25 cellular contexts compared by ENCODE assay signal in genomic region chr21:8988696-8989095, GRCh38.
DNase-seq lines count a peak whose midpoint lies in the region; ATAC-seq, FAIRE-seq and TF ChIP-seq lines count a peak whose summit lies in the region.
"Had no signal": no experiment of that assay in that cellular context is flagged by ENCODE, and none has a peak within 500 bp of the region (broad histone marks: within the 10 kb centered on the region; RNA-seq: fewer than 3 reads in every experiment).

No MANE protein-coding gene starts in this region.

- no peak for TF ChIP-seq CTCF in A549 (IDR thresholded peaks at IDR 0.05)
- no peak for TF ChIP-seq CTCF in fibroblast of villous mesenchyme (IDR thresholded peaks at IDR 0.05; ENCODE audit: insufficient read depth, low read depth, low read length)
- TF ChIP-seq CTCF in upper lobe of left lung (IDR thresholded peaks at IDR 0.05): no peak

- no peak overlapping the region for H3K27ac ChIP-seq in A549
- no peak overlapping the region for H3K27ac ChIP-seq in Karpas-422 (ENCODE audit: low read length)
- no peak overlapping the region for H3K27ac ChIP-seq in upper lobe of left lung
- H3K27ac ChIP-seq: adrenal gland, brain microvascular endothelial cell, pancreas, RWPE1, skin epidermis had no signal

- DNase-seq in A549 (ENCODE audit: low read depth in 1 of 2, low spot score in 1 of 2) (peak in 1 of 2 experiments; percentile 92), Karpas-422 (peak; percentile 22), RPMI7951 (ENCODE audit: low read depth) (peak; percentile 79), fibroblast of villous mesenchyme (ENCODE audit: low read depth) (peak; percentile 83), upper lobe of left lung (no peak)
- DNase-seq: activated CD4-positive, alpha-beta memory T cell treated with anti-CD3 and anti-CD28 coated beads for 36 hours; activated CD8-positive, alpha-beta memory T cell treated with anti-CD3 and anti-CD28 coated beads, Interleukin-2, amount 50 U/mL, for 4 hours; activated naive CD4-positive, alpha-beta T cell treated with anti-CD3 and anti-CD28 coated beads, Interleukin-2, amount 10 ng/mL, durations not matched to agents 7 days and 5 days; adrenal gland; brain microvascular endothelial cell; CD4-positive, alpha-beta memory T cell; HFFc6; hypothalamus; KG1; NCI-H1417 treated with DMSO at 0.1 percent for 48 hours; NCI-H446 treated with DMSO at 0.1 percent for 48 hours; pancreas; stimulated activated naive B cell treated with anti-CD40 and anti-IgM and Interleukin-4, amounts not matched to agents 10 μg/mL and 1 μg/mL and 100 μg/mL, for 72 hours; T-helper 2 cell had no signal

- peak overlapping the region; percentile 35 for H3K4me3 ChIP-seq in A549
- no peak overlapping the region for H3K4me3 ChIP-seq in Karpas-422 (ENCODE audit: low read length)
- H3K4me3 ChIP-seq in fibroblast of villous mesenchyme (ENCODE audit: low read depth, low read length): no peak overlapping the region
- H3K4me3 ChIP-seq in upper lobe of left lung: no peak overlapping the region
- H3K4me3 ChIP-seq: adrenal gland, pancreas, skin epidermis had no signal

- no peak overlapping the region for H2AFZ ChIP-seq in Karpas-422 (ENCODE audit: low read length)

- TF ChIP-seq EP300 in A549 (IDR thresholded peaks at IDR 0.05) (no peak), upper lobe of left lung (IDR thresholded peaks at IDR 0.05) (no peak)

- no peak for TF ChIP-seq RAD21 in A549 (conservative IDR thresholded peaks at IDR 0.05 in 1 of 2, IDR thresholded peaks at IDR 0.05 in 1 of 2)

- H4K20me1 ChIP-seq in Karpas-422 (ENCODE audit: insufficient read depth, low read depth, low read length): no peaks in the 10 kb centered on the region

- H3K4me2 ChIP-seq in A549 (no peak overlapping the region), Karpas-422 (ENCODE audit: low read depth, low read length, poor library complexity, severe bottlenecking) (no peak overlapping the region)

- H3K9ac ChIP-seq in Karpas-422 (ENCODE audit: low read length): no peak overlapping the region

- CTCF ChIA-PET in A549 (lab: Yijun Ruan, JAX): interaction anchor here (1.1 kb wide), 1 partner anchor 10 kb away, joined by 3 read pairs; no protein-coding TSS in a partner anchor

- H3K27me3 ChIP-seq in Karpas-422 (ENCODE audit: low read length): no peaks in the 10 kb centered on the region
- H3K27me3 ChIP-seq in upper lobe of left lung: peaks cover 0 to 2% (median 0%) of the 10 kb centered on the region in 4 donors
- H3K27me3 ChIP-seq: brain microvascular endothelial cell had no signal

- WGBS in A549 (ENCODE audit: missing lambda C conversion rate): 3% methylated on average over 9 of the region's 9 CpGs
- WGBS in upper lobe of left lung, 2 donors: 66 to 73% methylated on average over 8 to 9 of the region's 9 CpGs

- H3K9me3 ChIP-seq in A549 (no peaks in the 10 kb centered on the region), Karpas-422 (ENCODE audit: low read length) (peaks cover 47% of the 10 kb centered on the region), upper lobe of left lung (peaks cover 0 to 6% (median 4%) of the 10 kb centered on the region in 4 donors)
- H3K9me3 ChIP-seq: adrenal gland, pancreas had no signal

- POLR2A ChIA-PET in A549 (lab: Yijun Ruan, JAX): no interaction called here

- no peaks in the 10 kb centered on the region for H3K4me1 ChIP-seq in A549
- H3K4me1 ChIP-seq in Karpas-422 (ENCODE audit: low read length): no peaks in the 10 kb centered on the region
- H3K4me1 ChIP-seq in upper lobe of left lung: no peaks in the 10 kb centered on the region
- H3K4me1 ChIP-seq: adrenal gland, pancreas had no signal

- TF ChIP-seq POLR2A in A549 (IDR thresholded peaks at IDR 0.05; ENCODE audit: low read length) (no peak), upper lobe of left lung (IDR thresholded peaks at IDR 0.05) (no peak)

- no peaks in the 10 kb centered on the region for H3K79me2 ChIP-seq in Karpas-422 (ENCODE audit: low read length)

- peak; percentile 0 to 3; a peak in 3 of 6 replicates for ATAC-seq in A549
- no peak for ATAC-seq in upper lobe of left lung (ENCODE audit: low FRiP score in 2 of 2)
- no peak for ATAC-seq in HG03095 (IDR thresholded peaks at IDR 0.05; ENCODE audit: unreplicated experiment)
- no peak for ATAC-seq in GM18502 (IDR thresholded peaks at IDR 0.05; ENCODE audit: poor library complexity, unreplicated experiment)
- ATAC-seq: stimulated activated naive B cell treated with anti-CD40 and anti-IgM and Interleukin-4, amounts not matched to agents 10 μg/mL and 1 μg/mL and 100 μg/mL, for 72 hours had no signal

- no peaks in the 10 kb centered on the region for H3K9me2 ChIP-seq in Karpas-422 (replicated peaks; ENCODE audit: insufficient read depth, low read length)

- no peak for FAIRE-seq in A549 (lab: Jason Lieb, UNC)
- FAIRE-seq: endothelial cell of umbilical vein, GM19239, pancreas had no signal

- H3K36me3 ChIP-seq in Karpas-422 (ENCODE audit: insufficient read depth, low read length): no peaks in the 10 kb centered on the region
- H3K36me3 ChIP-seq in upper lobe of left lung: no peaks in the 10 kb centered on the region
- H3K36me3 ChIP-seq: adrenal gland, brain microvascular endothelial cell, pancreas had no signal

TF ChIP-seq in A549, 52 proteins besides CTCF, POLR2A, EP300 and RAD21:
- TF ChIP-seq HOXB13 (CRISPR knock-in tag; IDR thresholded peaks at IDR 0.05; ENCODE audit: low read depth) (no peak), MYC (IDR thresholded peaks at IDR 0.05; ENCODE audit: borderline replicate concordance, low read length) (no peak), PHF8 (IDR thresholded peaks at IDR 0.05; ENCODE audit: borderline replicate concordance, low read depth) (no peak), RCOR1 (IDR thresholded peaks at IDR 0.05; ENCODE audit: low read depth, low read length) (no peak), BHLHE40 (IDR thresholded peaks at IDR 0.05; ENCODE audit: low read depth, low read length) (no peak), NFE2L2 (conservative IDR thresholded peaks at IDR 0.05; ENCODE audit: low read length) (no peak), CBX2 (IDR thresholded peaks at IDR 0.05; ENCODE audit: borderline replicate concordance, low read depth) (no peak), FOSB (CRISPR knock-in tag; IDR thresholded peaks at IDR 0.05) (no peak)

Comparison
In these comparisons a context has a peak if more than half of its experiments do, and no peak if none do; other contexts are left out.
1. ATAC-seq: peak in A549 (2 of 2); none in upper lobe of left lung (0 of 2), HG03095 (single experiment) and GM18502 (single experiment).
2. DNase-seq: peak in Karpas-422 (single experiment), RPMI7951 (single experiment) and fibroblast of villous mesenchyme (single experiment); none in upper lobe of left lung (0 of 2).